In the genomic region with DNA sequence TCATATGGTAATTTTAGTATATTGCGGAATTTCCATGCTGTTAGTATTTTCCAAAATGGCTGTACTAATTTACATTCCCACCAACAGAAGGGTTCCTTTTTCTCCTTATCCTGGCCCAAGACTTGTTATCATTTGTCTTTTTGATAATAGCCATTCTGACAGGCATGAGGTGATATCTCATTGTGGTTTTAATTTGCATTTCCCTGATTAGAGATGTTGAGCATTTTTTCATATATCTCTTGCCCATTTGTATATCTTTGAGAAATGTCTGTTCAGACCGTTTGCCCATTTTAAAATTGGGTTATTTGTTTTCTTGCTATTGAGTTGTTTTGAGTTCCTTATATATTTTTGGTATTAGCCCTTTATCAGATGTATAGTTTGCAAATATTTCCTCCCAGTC, we compare ENCODE assay signal across 31 cellular contexts. TPM values are rescaled to one million over a fixed set of nuclear protein-coding genes. Genes with fewer than 3 reads are reported as not detected.
DNase-seq lines count a peak whose midpoint lies in the region; ATAC-seq, FAIRE-seq and TF ChIP-seq lines count a peak whose summit lies in the region.
"Had no signal": no experiment of that assay in that cellular context is flagged by ENCODE, and none has a peak within 500 bp of the region (broad histone marks: within the 10 kb centered on the region; RNA-seq: fewer than 3 reads in every experiment).

No MANE protein-coding gene starts in this region.

- no peak for TF ChIP-seq RAD21 in K562 (CRISPR knock-in tag; conservative IDR thresholded peaks at IDR 0.05 in 1 of 2, IDR thresholded peaks at IDR 0.05 in 1 of 2)

- CTCF ChIA-PET in K562 (lab: Yijun Ruan, JAX; ENCODE audit: low intra/inter-chr PET ratio): no interaction called here

- H3K36me3 ChIP-seq in K562 (ENCODE audit: control insufficient read depth, insufficient read depth, low read length): peaks cover 45% of the 10 kb centered on the region
- H3K36me3 ChIP-seq: ascending aorta, HAP-1 had no signal

- no TSS peak for BruUV-seq in K562 (replicated peaks; lab: Mats Ljungman, UMichigan)

- intact Hi-C loops in K562 (cut with micrococcal nuclease): no loop called here
- intact Hi-C loops in posterior vena cava (cut with DNase I): no loop called here

- no peak overlapping the region for H3K27ac ChIP-seq in K562 (ENCODE audit: extremely low read depth, low read depth, low read length)
- H3K27ac ChIP-seq: ascending aorta, coronary artery, WERI-Rb-1 had no signal

- H3K79me2 ChIP-seq in K562 (ENCODE audit: control insufficient read depth, insufficient read depth, low read length): peaks cover 100% of the 10 kb centered on the region

- DNase-seq in activated T-cell treated with anti-CD3 and anti-CD28 coated beads, Interleukin-2, amount 50 U/mL, for 4 hours: no peak
- no peak for DNase-seq in activated T-cell treated with anti-CD3 and anti-CD28 coated beads, Interleukin-2, amount 50 U/mL, for 48 hours
- peak; percentile 60 for DNase-seq in OCI-M1 (lab: John Stamatoyannopoulos, UW)
- no peak for DNase-seq in K562 (ENCODE audit: extremely low read depth in 1 of 4, low spot score in 3 of 4)
- DNase-seq in natural killer cell treated with Interleukin-12 subunit alpha and Interleukin-12 subunit beta and Interleukin-15 and Interleukin-18, amount 100 ng/mL, for 72 hours (ENCODE audit: low spot score): no peak
- no peak for DNase-seq in glutamatergic neuron
- DNase-seq in OCI-M2 (lab: John Stamatoyannopoulos, UW; ENCODE audit: unreplicated experiment): no peak
- no peak for DNase-seq in posterior vena cava (ENCODE audit: low spot score)
- DNase-seq: activated CD4-positive, alpha-beta T cell treated with anti-CD3 and anti-CD28 coated beads for 48 hours; activated naive CD4-positive, alpha-beta T cell treated with anti-CD3 and anti-CD28 coated beads, Interleukin-2, amount 10 ng/mL, durations not matched to agents 7 days and 5 days; DMS79; effector CD8-positive, alpha-beta T cell; GDM1; Kasumi-1; left colon; MV-4-11; NCI-H1436; NCI-H2081 treated with DMSO at 0.1 percent for 48 hours; NCI-H2227 treated with DMSO at 0.1 percent for 48 hours; NCI-H526 treated with DMSO at 0.1 percent for 48 hours; posterior cingulate gyrus; right cardiac atrium; SHP77; stimulated activated naive CD8-positive, alpha-beta T cell treated with anti-CD3 and anti-CD28 coated beads, Interleukin-15, Interleukin-2, amounts not matched to agents 100 U/mL and 50 U/mL, for 24 hours; WERI-Rb-1 had no signal

- no peak for TF ChIP-seq CTCF in K562 (IDR thresholded peaks at IDR 0.05 in 2 of 3, conservative IDR thresholded peaks at IDR 0.05 in 1 of 3; ENCODE audit: insufficient read depth in 2 of 3, low read depth in 1 of 3, low read length in 3 of 3)
- TF ChIP-seq CTCF in glutamatergic neuron (IDR thresholded peaks at IDR 0.05; ENCODE audit: partially characterized antibody, unreplicated experiment): no peak

- H3K9me3 ChIP-seq in K562 (replicated peaks; ENCODE audit: control insufficient read depth, insufficient read depth, low read depth, low read length): no peaks in the 10 kb centered on the region
- H3K9me3 ChIP-seq: ascending aorta, HAP-1 had no signal

- peak overlapping the region; percentile 2; the same call in 1 of the 2 replicates for H3K4me2 ChIP-seq in K562 (ENCODE audit: insufficient read depth, low read length)
- H3K4me2 ChIP-seq: smooth muscle cell had no signal

- no peak overlapping the region for H3K4me3 ChIP-seq in K562
- H3K4me3 ChIP-seq: ascending aorta, coronary artery, HAP-1, smooth muscle cell had no signal

- peak; percentile 55 for FAIRE-seq in K562 (lab: Jason Lieb, UNC)
- FAIRE-seq: urothelium cell line had no signal

- H3K27me3 ChIP-seq in K562 (ENCODE audit: control insufficient read depth in 2 of 2, insufficient read depth in 2 of 2, low read length in 2 of 2): no peaks in the 10 kb centered on the region
- H3K27me3 ChIP-seq: ascending aorta had no signal

- H2AFZ ChIP-seq in K562 (ENCODE audit: low read depth, low read length): no peak overlapping the region

- H3K9me3 Mint-ChIP-seq in activated T-cell treated with anti-CD3 and anti-CD28 coated beads, Interleukin-2, amount 50 U/mL, for 4 hours: no peaks in the 10 kb centered on the region
- no peaks in the 10 kb centered on the region for H3K9me3 Mint-ChIP-seq in natural killer cell treated with Interleukin-12 subunit alpha and Interleukin-12 subunit beta and Interleukin-15 and Interleukin-18, amount 100 ng/mL, for 72 hours
- peaks cover 2% of the 10 kb centered on the region for H3K9me3 Mint-ChIP-seq in glutamatergic neuron (ENCODE audit: unreplicated experiment)
- H3K9me3 Mint-ChIP-seq: activated naive CD4-positive, alpha-beta T cell treated with anti-CD3 and anti-CD28 coated beads, Interleukin-2, amount 10 ng/mL, durations not matched to agents 7 days and 5 days; T-helper 2 cell treated with Interferon-gamma antibody and Interleukin-4, amounts not matched to agents 5 μg/mL and 100 μg/mL, for 36 hours had no signal

- peak; percentile 46; the same call in 1 of the 2 replicates for TF ChIP-seq EP300 in K562 (IDR thresholded peaks at IDR 0.05; ENCODE audit: low read length)

- H4K20me1 ChIP-seq in K562 (replicated peaks; ENCODE audit: control insufficient read depth, insufficient read depth, low read length): peaks cover 48% of the 10 kb centered on the region

- in situ Hi-C loops in K562 (cut with MboI): no loop called here

- peak overlapping the region; percentile 6 for H3K4me3 Mint-ChIP-seq in activated T-cell treated with anti-CD3 and anti-CD28 coated beads, Interleukin-2, amount 50 U/mL, for 4 hours
- peak overlapping the region; percentile 49 for H3K4me3 Mint-ChIP-seq in natural killer cell treated with Interleukin-12 subunit alpha and Interleukin-12 subunit beta and Interleukin-15 and Interleukin-18, amount 100 ng/mL, for 72 hours
- no peak overlapping the region for H3K4me3 Mint-ChIP-seq in glutamatergic neuron (ENCODE audit: unreplicated experiment)
- H3K4me3 Mint-ChIP-seq: activated naive CD4-positive, alpha-beta T cell treated with anti-CD3 and anti-CD28 coated beads, Interleukin-2, amount 10 ng/mL, durations not matched to agents 7 days and 5 days; T-helper 2 cell treated with Interferon-gamma antibody and Interleukin-4, amounts not matched to agents 5 μg/mL and 100 μg/mL, for 36 hours had no signal

- no peaks in the 10 kb centered on the region for H3K9me1 ChIP-seq in K562 (ENCODE audit: control insufficient read depth, insufficient read depth, low read length)

- H3K9ac ChIP-seq in K562 (ENCODE audit: insufficient read depth in 1 of 2, low read depth in 2 of 2, low read length in 2 of 2): no peak overlapping the region

- peaks cover 80% of the 10 kb centered on the region for H3K4me1 Mint-ChIP-seq in activated T-cell treated with anti-CD3 and anti-CD28 coated beads, Interleukin-2, amount 50 U/mL, for 4 hours (ENCODE audit: low read depth)
- H3K4me1 Mint-ChIP-seq in natural killer cell treated with Interleukin-12 subunit alpha and Interleukin-12 subunit beta and Interleukin-15 and Interleukin-18, amount 100 ng/mL, for 72 hours (ENCODE audit: low read depth in 2 of 2): peaks cover 57 to 84% of the 10 kb centered on the region in 2 donors
- peaks cover 6% of the 10 kb centered on the region for H3K4me1 Mint-ChIP-seq in glutamatergic neuron (ENCODE audit: low read depth, unreplicated experiment)

- peak overlapping the region; percentile 20 to 21 for H3K27ac Mint-ChIP-seq in natural killer cell treated with Interleukin-12 subunit alpha and Interleukin-12 subunit beta and Interleukin-15 and Interleukin-18, amount 100 ng/mL, for 72 hours
- H3K27ac Mint-ChIP-seq in glutamatergic neuron (ENCODE audit: unreplicated experiment): no peak overlapping the region
- H3K27ac Mint-ChIP-seq: activated naive CD4-positive, alpha-beta T cell treated with anti-CD3 and anti-CD28 coated beads, Interleukin-2, amount 10 ng/mL, durations not matched to agents 7 days and 5 days had no signal

- H3K4me1 ChIP-seq in K562 (replicated peaks in 1 of 2; ENCODE audit: control insufficient read depth in 2 of 2, insufficient read depth in 2 of 2, low read length in 2 of 2): peaks cover 21 to 34% of the 10 kb centered on the region in 2 experiments

- H3K27me3 Mint-ChIP-seq in activated T-cell treated with anti-CD3 and anti-CD28 coated beads, Interleukin-2, amount 50 U/mL, for 4 hours (ENCODE audit: low read depth): no peaks in the 10 kb centered on the region
- no peaks in the 10 kb centered on the region for H3K27me3 Mint-ChIP-seq in natural killer cell treated with Interleukin-12 subunit alpha and Interleukin-12 subunit beta and Interleukin-15 and Interleukin-18, amount 100 ng/mL, for 72 hours
- H3K27me3 Mint-ChIP-seq in glutamatergic neuron (ENCODE audit: unreplicated experiment): peaks cover 2% of the 10 kb centered on the region
- H3K27me3 Mint-ChIP-seq: activated naive CD4-positive, alpha-beta T cell treated with anti-CD3 and anti-CD28 coated beads, Interleukin-2, amount 10 ng/mL, durations not matched to agents 7 days and 5 days had no signal

- 46% methylated on average over 2 of the region's 2 CpGs for WGBS in K562 (ENCODE audit: insufficient coverage, low coverage, missing lambda C conversion rate)

- POLR2A ChIA-PET in K562 (lab: Yijun Ruan, JAX): interaction anchor here (0.7 kb wide), 1 partner anchor 57 kb away, joined by 3 read pairs; no protein-coding TSS in a partner anchor

- ATAC-seq in activated T-cell treated with anti-CD3 and anti-CD28 coated beads, Interleukin-2, amount 50 U/mL, for 4 hours: no peak
- no peak for ATAC-seq in K562
- no peak for ATAC-seq in natural killer cell treated with Interleukin-12 subunit alpha and Interleukin-12 subunit beta and Interleukin-15 and Interleukin-18, amount 100 ng/mL, for 72 hours
- ATAC-seq: left colon; right cardiac atrium; stimulated activated naive CD8-positive, alpha-beta T cell treated with anti-CD3 and anti-CD28 coated beads, Interleukin-15, Interleukin-2, amounts not matched to agents 100 U/mL and 50 U/mL, for 24 hours had no signal

- peaks cover 40% of the 10 kb centered on the region for H3K36me3 Mint-ChIP-seq in activated T-cell treated with anti-CD3 and anti-CD28 coated beads, Interleukin-2, amount 50 U/mL, for 4 hours (ENCODE audit: insufficient read depth)
- peaks cover 28% of the 10 kb centered on the region for H3K36me3 Mint-ChIP-seq in natural killer cell treated with Interleukin-12 subunit alpha and Interleukin-12 subunit beta and Interleukin-15 and Interleukin-18, amount 100 ng/mL, for 72 hours
- H3K36me3 Mint-ChIP-seq in glutamatergic neuron (ENCODE audit: unreplicated experiment): no peaks in the 10 kb centered on the region

- TF ChIP-seq POLR2A in K562 (conservative IDR thresholded peaks at IDR 0.05): no peak

RNA-seq across cellular contexts. Expression of gene CAPZA1, which starts 14.0 kb away (rescaled TPM):
- total RNA-seq in activated T-cell treated with anti-CD3 and anti-CD28 coated beads, Interleukin-2, amount 50 U/mL, for 4 hours: 100 to 1,000 TPM; 247 to 263 (median 259) TPM
- 126 and 319 TPM in 2 replicates for total RNA-seq in K562 (2011; cell fraction: chromatin; rRNA removed; ENCODE audit: low replicate concordance)
- 56.9 and 76.1 TPM in 2 replicates for total RNA-seq in K562 (2011; cell fraction: nucleolus; rRNA removed)
- total RNA-seq in K562 (2011; cell fraction: nucleoplasm; rRNA removed): 147 and 245 TPM in 2 replicates
- total RNA-seq in K562 (2014; rRNA removed) (244 and 278 TPM in 2 replicates), K562 (2014; rRNA removed; fragmentation: Illumina TruSeq; extraction: Trizol) (306 and 352 TPM in 2 replicates), K562 (2015; rRNA removed; fragmentation: Illumina TruSeq; extraction: Trizol) (281 and 297 TPM in 2 replicates), K562 (2021) (266 and 289 TPM in 2 replicates), glutamatergic neuron (ENCODE audit: unreplicated experiment) (149 TPM), posterior vena cava (100 to 1,000 TPM; 104 to 109 TPM)
- polyA plus RNA-seq in K562 (2011; rRNA removed) (298 and 365 TPM in 2 replicates), K562 (2014; fragmentation: Illumina TruSeq; extraction: Trizol) (286 and 340 TPM in 2 replicates), K562 (2014; fragmentation: Nextera tagmentation; extraction: Ambion mirVana) (1,000 to 10,000 TPM in 1 of 2 experiments, 100 to 1,000 TPM in 1; 805 to 1,020 TPM), K562 (2014; rRNA removed) (234 and 237 TPM in 2 replicates)
- polyA plus RNA-seq in K562 (2011; cell fraction: cytosol; rRNA removed): 68.7 and 164 TPM in 2 replicates
- 66.8 and 129 TPM in 2 replicates for polyA plus RNA-seq in K562 (2011; cell fraction: nucleus; rRNA removed)
- 210 and 214 TPM in 2 replicates for polyA plus RNA-seq in K562 (2012)
- polyA minus RNA-seq in K562 (2011; rRNA and poly(A)+ RNA removed): 765 and 786 TPM in 2 replicates
- 311 and 407 TPM in 2 replicates for polyA minus RNA-seq in K562 (2011; cell fraction: cytosol; rRNA and poly(A)+ RNA removed)
- 70.7 and 177 TPM in 2 replicates for polyA minus RNA-seq in K562 (2011; cell fraction: nucleus; rRNA and poly(A)+ RNA removed)
- 100 to 1,000 TPM; 213 to 259 TPM for total RNA-seq in natural killer cell treated with Interleukin-12 subunit alpha and Interleukin-12 subunit beta and Interleukin-15 and Interleukin-18, amount 100 ng/mL, for 72 hours

RNA-seq across cellular contexts. Expression of gene ST7L, which starts 14.7 kb away (rescaled TPM):
- total RNA-seq in activated T-cell treated with anti-CD3 and anti-CD28 coated beads, Interleukin-2, amount 50 U/mL, for 4 hours: 10 to 100 TPM in 1 of 3 donors, 1 to 10 TPM in 2; 8.1 to 10.1 (median 9.1) TPM
- 49.5 and 67.9 TPM in 2 replicates for total RNA-seq in K562 (2011; cell fraction: chromatin; rRNA removed; ENCODE audit: low replicate concordance)
- 38.7 and 39.0 TPM in 2 replicates for total RNA-seq in K562 (2011; cell fraction: nucleolus; rRNA removed)
- 58.5 and 84.5 TPM in 2 replicates for total RNA-seq in K562 (2011; cell fraction: nucleoplasm; rRNA removed)
- total RNA-seq in K562 (2014; rRNA removed) (21.0 and 23.3 TPM in 2 replicates), K562 (2014; rRNA removed; fragmentation: Illumina TruSeq; extraction: Trizol) (27.7 and 28.8 TPM in 2 replicates), K562 (2015; rRNA removed; fragmentation: Illumina TruSeq; extraction: Trizol) (31.1 and 32.1 TPM in 2 replicates), K562 (2021) (18.8 and 21.7 TPM in 2 replicates), glutamatergic neuron (ENCODE audit: unreplicated experiment) (28.3 TPM), posterior vena cava (10 to 100 TPM; 17.9 to 19.4 TPM)
- polyA plus RNA-seq in K562 (2011; rRNA removed) (27.4 and 32.5 TPM in 2 replicates), K562 (2014; fragmentation: Illumina TruSeq; extraction: Trizol) (26.2 and 26.6 TPM in 2 replicates), K562 (2014; fragmentation: Nextera tagmentation; extraction: Ambion mirVana) (10 to 100 TPM in 1 of 2 experiments, 1 to 10 TPM in 1; 9.0 to 10.7 TPM), K562 (2014; rRNA removed) (29.4 and 39.4 TPM in 2 replicates)
- 18.2 and 21.8 TPM in 2 replicates for polyA plus RNA-seq in K562 (2011; cell fraction: cytosol; rRNA removed)
- 33.6 and 48.2 TPM in 2 replicates for polyA plus RNA-seq in K562 (2011; cell fraction: nucleus; rRNA removed)
- polyA plus RNA-seq in K562 (2012): 22.6 and 23.3 TPM in 2 replicates
- 25.9 and 28.5 TPM in 2 replicates for polyA minus RNA-seq in K562 (2011; rRNA and poly(A)+ RNA removed)
- polyA minus RNA-seq in K562 (2011; cell fraction: cytosol; rRNA and poly(A)+ RNA removed): 11.7 and 11.8 TPM in 2 replicates
- 25.8 and 33.7 TPM in 2 replicates for polyA minus RNA-seq in K562 (2011; cell fraction: nucleus; rRNA and poly(A)+ RNA removed)
- 10 to 100 TPM; 11.9 to 19.2 TPM for total RNA-seq in natural killer cell treated with Interleukin-12 subunit alpha and Interleukin-12 subunit beta and Interleukin-15 and Interleukin-18, amount 100 ng/mL, for 72 hours

RNA-seq across cellular contexts. Expression of gene MOV10, which starts 40.8 kb away (rescaled TPM):
- 10 to 100 TPM; 18.6 to 24.6 (median 20.8) TPM for total RNA-seq in activated T-cell treated with anti-CD3 and anti-CD28 coated beads, Interleukin-2, amount 50 U/mL, for 4 hours
- total RNA-seq in K562 (2011; cell fraction: chromatin; rRNA removed; ENCODE audit: low replicate concordance): 194 and 432 TPM in 2 replicates
- 231 and 262 TPM in 2 replicates for total RNA-seq in K562 (2011; cell fraction: nucleolus; rRNA removed)
- total RNA-seq in K562 (2011; cell fraction: nucleoplasm; rRNA removed): 196 and 201 TPM in 2 replicates
- total RNA-seq in K562 (2014; rRNA removed) (46.5 and 75.8 TPM in 2 replicates), K562 (2014; rRNA removed; fragmentation: Illumina TruSeq; extraction: Trizol) (32.1 and 46.8 TPM in 2 replicates), K562 (2015; rRNA removed; fragmentation: Illumina TruSeq; extraction: Trizol) (49.5 and 50.8 TPM in 2 replicates), K562 (2021) (93.9 and 101 TPM in 2 replicates), glutamatergic neuron (ENCODE audit: unreplicated experiment) (5.2 TPM), posterior vena cava (10 to 100 TPM; 29.5 to 32.3 TPM)
- polyA plus RNA-seq in K562 (2011; rRNA removed) (50.2 and 86.0 TPM in 2 replicates), K562 (2014; fragmentation: Illumina TruSeq; extraction: Trizol) (101 and 105 TPM in 2 replicates), K562 (2014; fragmentation: Nextera tagmentation; extraction: Ambion mirVana) (10 to 100 TPM; 16.7 to 39.6 TPM), K562 (2014; rRNA removed) (72.0 and 92.8 TPM in 2 replicates)
- 55.2 and 72.8 TPM in 2 replicates for polyA plus RNA-seq in K562 (2011; cell fraction: cytosol; rRNA removed)
- polyA plus RNA-seq in K562 (2011; cell fraction: nucleus; rRNA removed): 327 and 544 TPM in 2 replicates
- polyA plus RNA-seq in K562 (2012): 78.3 and 153 TPM in 2 replicates
- 34.4 and 47.1 TPM in 2 replicates for polyA minus RNA-seq in K562 (2011; rRNA and poly(A)+ RNA removed)
- polyA minus RNA-seq in K562 (2011; cell fraction: cytosol; rRNA and poly(A)+ RNA removed): 65.8 and 66.5 TPM in 2 replicates
- polyA minus RNA-seq in K562 (2011; cell fraction: nucleus; rRNA and poly(A)+ RNA removed): 127 and 129 TPM in 2 replicates
- 10 to 100 TPM; 71.0 to 78.0 TPM for total RNA-seq in natural killer cell treated with Interleukin-12 subunit alpha and Interleukin-12 subunit beta and Interleukin-15 and Interleukin-18, amount 100 ng/mL, for 72 hours
